ENCODE assay signal across 2 cellular contexts in genomic region chr2:46472165-46472564, GRCh38. TPM values are rescaled to one million over a fixed set of nuclear protein-coding genes. Genes with fewer than 3 reads are reported as not detected.
"Had no signal": no experiment of that assay in that cellular context is flagged by ENCODE, and none has a peak within 500 bp of the region (broad histone marks: within the 10 kb centered on the region; RNA-seq: fewer than 3 reads in every experiment).

No MANE protein-coding gene starts in this region.

RNA-seq across cellular contexts. Expression of gene TMEM247, which starts 7.2 kb away (rescaled TPM):
- total RNA-seq: G401, GM12878 had no signal
- polyA plus RNA-seq: GM12878 had no signal
